In genomic region chr11:78160557-78160956, GRCh38 we compare ENCODE assay signal across 2 cellular contexts.
TF ChIP-seq lines count a peak whose summit lies in the region.

No MANE protein-coding gene starts in this region.

TF ChIP-seq in liver, 16 proteins besides CTCF, POLR2A, EP300 and RAD21:
- TF ChIP-seq NR2F2 (IDR thresholded peaks at IDR 0.05): no peak
- peak; percentile 89 for TF ChIP-seq MAX (IDR thresholded peaks at IDR 0.05)
- TF ChIP-seq ATF3 (IDR thresholded peaks at IDR 0.05): no peak
- TF ChIP-seq HNF4G (IDR thresholded peaks at IDR 0.05): no peak
- peak in 1 of 2 donors; percentile 70 for TF ChIP-seq JUND (IDR thresholded peaks at IDR 0.05)
- TF ChIP-seq RXRA (IDR thresholded peaks at IDR 0.05): peak; percentile 86 to 97
- TF ChIP-seq TAF1 (conservative IDR thresholded peaks at IDR 0.05): no peak
- no peak for TF ChIP-seq ZBTB33 (IDR thresholded peaks at IDR 0.05)
- peak in 1 of 2 donors; percentile 60 for TF ChIP-seq EGR1 (IDR thresholded peaks at IDR 0.05; ENCODE audit: low read depth in 2 of 2)
- TF ChIP-seq YY1 (IDR thresholded peaks at IDR 0.05): peak; percentile 76
- TF ChIP-seq HNF4A (conservative IDR thresholded peaks at IDR 0.05): peak; percentile 69 to 83
- no peak for TF ChIP-seq GABPA (IDR thresholded peaks at IDR 0.05 in 1 of 2, conservative IDR thresholded peaks at IDR 0.05 in 1 of 2)
- TF ChIP-seq SP1 (IDR thresholded peaks at IDR 0.05): peak; percentile 59
- TF ChIP-seq FOXA2 (IDR thresholded peaks at IDR 0.05): peak; percentile 80
- TF ChIP-seq REST (IDR thresholded peaks at IDR 0.05): peak; percentile 74
- peak; percentile 80 for TF ChIP-seq FOXA1 (IDR thresholded peaks at IDR 0.05)

TF ChIP-seq in HepG2, 621 proteins besides CTCF, POLR2A, EP300 and RAD21:
- no peak for TF ChIP-seq MBNL3 (CRISPR knock-in tag; conservative IDR thresholded peaks at IDR 0.05)
- TF ChIP-seq ZNF615 (CRISPR knock-in tag; IDR thresholded peaks at IDR 0.05; ENCODE audit: borderline replicate concordance): no peak
- no peak for TF ChIP-seq REL (CRISPR knock-in tag; conservative IDR thresholded peaks at IDR 0.05)
- TF ChIP-seq GMEB1 (CRISPR knock-in tag; IDR thresholded peaks at IDR 0.05; ENCODE audit: borderline replicate concordance): no peak
- no peak for TF ChIP-seq IKZF5 (CRISPR knock-in tag; IDR thresholded peaks at IDR 0.05)
- TF ChIP-seq FOXO4 (CRISPR knock-in tag; conservative IDR thresholded peaks at IDR 0.05): no peak
- no peak for TF ChIP-seq THAP11 (CRISPR knock-in tag; IDR thresholded peaks at IDR 0.05)
- no peak for TF ChIP-seq TFE3 (CRISPR knock-in tag; IDR thresholded peaks at IDR 0.05)
- no peak for TF ChIP-seq ZNF180 (CRISPR knock-in tag; IDR thresholded peaks at IDR 0.05; ENCODE audit: borderline replicate concordance, low read depth)
- no peak for TF ChIP-seq ZNF557 (CRISPR knock-in tag; IDR thresholded peaks at IDR 0.05)
- TF ChIP-seq ZBTB7A (CRISPR knock-in tag; IDR thresholded peaks at IDR 0.05): no peak
- no peak for TF ChIP-seq ZNF468 (CRISPR knock-in tag; IDR thresholded peaks at IDR 0.05)
- TF ChIP-seq RFXANK (CRISPR knock-in tag; IDR thresholded peaks at IDR 0.05): no peak
- no peak for TF ChIP-seq GTF3A (CRISPR knock-in tag; conservative IDR thresholded peaks at IDR 0.05)
- no peak for TF ChIP-seq NR2F2 (IDR thresholded peaks at IDR 0.05; ENCODE audit: borderline replicate concordance, low read depth)
- TF ChIP-seq KDM1A (CRISPR knock-in tag; IDR thresholded peaks at IDR 0.05): no peak
- TF ChIP-seq REPIN1 (CRISPR knock-in tag; IDR thresholded peaks at IDR 0.05; ENCODE audit: borderline replicate concordance, low read depth): no peak
